8 cellular contexts compared by ENCODE assay signal in the genomic region with DNA sequence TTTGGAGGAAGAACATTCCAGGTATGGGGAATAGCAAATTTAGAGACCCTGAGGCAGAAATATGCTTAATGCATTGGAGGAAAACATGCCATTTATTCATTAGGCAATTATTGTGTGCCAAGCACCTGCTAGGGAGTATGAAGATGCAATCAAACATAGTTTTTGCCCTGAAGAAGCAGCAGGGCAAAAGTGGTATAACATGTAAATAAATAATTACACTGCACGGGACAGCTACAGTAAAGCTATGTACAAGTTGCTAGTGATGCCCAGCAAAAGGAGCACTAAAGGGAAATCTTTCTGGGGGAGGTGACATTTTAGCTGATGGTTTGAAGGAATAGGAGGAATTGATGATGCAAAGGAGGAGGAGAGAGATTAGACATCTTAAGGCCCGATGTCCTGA. TPM values are rescaled to one million over a fixed set of nuclear protein-coding genes. Genes with fewer than 3 reads are reported as not detected.
DNase-seq lines count a peak whose midpoint lies in the region; ATAC-seq and TF ChIP-seq lines count a peak whose summit lies in the region.

No MANE protein-coding gene starts in this region.

- peak overlapping the region; percentile 87 to 95 (median 92) for H3K4me3 Mint-ChIP-seq in brain
- H3K4me3 Mint-ChIP-seq in naive B cell, result peak overlapping the region; percentile 89 to 100 (median 96)

- H3K4me3 ChIP-seq in AG10803 (ENCODE audit: low read length) (peak overlapping the region; percentile 85; the same call in 1 of the 2 replicates), HUES6 (ENCODE audit: low read depth, low read length) (peak overlapping the region; percentile 71)

- H3K36me3 Mint-ChIP-seq in brain (no peaks in the 10 kb centered on the region), naive B cell (no peaks in the 10 kb centered on the region)

- no peaks in the 10 kb centered on the region for H3K36me3 ChIP-seq in HUES6 (ENCODE audit: control insufficient read depth, insufficient read depth, low read length)

- ATAC-seq in naive B cell (ENCODE audit: low read depth in 2 of 2) (peak; percentile 12 to 20), GM21515 (IDR thresholded peaks at IDR 0.05; ENCODE audit: unreplicated experiment) (no peak), GM19452 (IDR thresholded peaks at IDR 0.05; ENCODE audit: unreplicated experiment) (no peak)

- no peaks in the 10 kb centered on the region for H3K9me3 ChIP-seq in HUES6 (ENCODE audit: control insufficient read depth, insufficient read depth, low read depth, low read length)

- peaks cover 12% of the 10 kb centered on the region for H3K27me3 Mint-ChIP-seq in brain
- H3K27me3 Mint-ChIP-seq in naive B cell, result no peaks in the 10 kb centered on the region

- H3K27ac ChIP-seq in HUES6 (ENCODE audit: low read depth, low read length), result no peak overlapping the region

- DNase-seq in AG10803 (ENCODE audit: low read depth) (no peak), naive B cell (no peak), NCI-H146 (lab: John Stamatoyannopoulos, UW) (no peak), D341Med (ENCODE audit: low spot score) (no peak)

- no peak for TF ChIP-seq CTCF in AG10803 (conservative IDR thresholded peaks at IDR 0.05; ENCODE audit: low read length)
- TF ChIP-seq CTCF in brain (conservative IDR thresholded peaks at IDR 0.05), result no peak

- H3K9me3 Mint-ChIP-seq in brain (no peaks in the 10 kb centered on the region), naive B cell (no peaks in the 10 kb centered on the region)

- H3K4me1 ChIP-seq in HUES6 (ENCODE audit: control insufficient read depth, insufficient read depth, low read length), result peaks cover 23% of the 10 kb centered on the region

- H3K27ac Mint-ChIP-seq in brain (peak overlapping the region; percentile 92 to 96 (median 95)), naive B cell (peak overlapping the region; percentile 95 to 100 (median 98))

- H3K27me3 ChIP-seq in HUES6 (ENCODE audit: control insufficient read depth, insufficient read depth, low read length), result no peaks in the 10 kb centered on the region

- H3K4me1 Mint-ChIP-seq in brain (peaks cover 56% of the 10 kb centered on the region), naive B cell (peaks cover 32 to 35% (median 34%) of the 10 kb centered on the region in 3 donors)

- H3K9ac ChIP-seq in HUES6 (ENCODE audit: low read length), result peak overlapping the region; percentile 46

RNA-seq across cellular contexts. Expression of a gene that starts 0.6 kb away (rescaled TPM):
- polyA plus RNA-seq in brain (ENCODE audit: insufficient read depth, low read depth, low replicate concordance) (29.1 TPM), naive B cell (ENCODE audit: low read depth in 6 of 6) (10 to 100 TPM in 3 of 6 donors, 1 to 10 TPM in 3; 6.9 to 16.7 (median 9.2) TPM)

RNA-seq across cellular contexts. Expression of a gene that starts 21.4 kb away (rescaled TPM):
- 1.9 TPM for polyA plus RNA-seq in brain (ENCODE audit: insufficient read depth, low read depth, low replicate concordance)
- polyA plus RNA-seq in naive B cell (ENCODE audit: low read depth in 6 of 6), result under 1 TPM in 4 of 6 donors, not detected in 2; 0.34 to 0.39 (median 0.39) TPM

RNA-seq across cellular contexts. Expression of a gene that starts 33.4 kb away (rescaled TPM):
- 6.2 TPM for polyA plus RNA-seq in brain (ENCODE audit: insufficient read depth, low read depth, low replicate concordance)
- polyA plus RNA-seq in naive B cell (ENCODE audit: low read depth in 6 of 6), result not detected

RNA-seq across cellular contexts. Expression of a gene that starts 40.0 kb away (rescaled TPM):
- polyA plus RNA-seq in brain (ENCODE audit: insufficient read depth, low read depth, low replicate concordance), result 279 TPM
- polyA plus RNA-seq in naive B cell (ENCODE audit: low read depth in 6 of 6), result 10 to 100 TPM; 72.5 to 97.5 (median 89.9) TPM

RNA-seq across cellular contexts. Expression of a gene that starts 40.1 kb away (rescaled TPM):
- 29.6 TPM for polyA plus RNA-seq in brain (ENCODE audit: insufficient read depth, low read depth, low replicate concordance)
- polyA plus RNA-seq in naive B cell (ENCODE audit: low read depth in 6 of 6), result 10 to 100 TPM in 4 of 6 donors, 1 to 10 TPM in 2; 9.3 to 19.8 (median 13.1) TPM

Comparison
In these comparisons a context has a peak if more than half of its experiments do, and no peak if none do; other contexts are left out.
1. ATAC-seq: peak in naive B cell (2 of 2); none in GM21515 (single experiment) and GM19452 (single experiment).